ENCODE assay signal across 4 cellular contexts in the genomic region with DNA sequence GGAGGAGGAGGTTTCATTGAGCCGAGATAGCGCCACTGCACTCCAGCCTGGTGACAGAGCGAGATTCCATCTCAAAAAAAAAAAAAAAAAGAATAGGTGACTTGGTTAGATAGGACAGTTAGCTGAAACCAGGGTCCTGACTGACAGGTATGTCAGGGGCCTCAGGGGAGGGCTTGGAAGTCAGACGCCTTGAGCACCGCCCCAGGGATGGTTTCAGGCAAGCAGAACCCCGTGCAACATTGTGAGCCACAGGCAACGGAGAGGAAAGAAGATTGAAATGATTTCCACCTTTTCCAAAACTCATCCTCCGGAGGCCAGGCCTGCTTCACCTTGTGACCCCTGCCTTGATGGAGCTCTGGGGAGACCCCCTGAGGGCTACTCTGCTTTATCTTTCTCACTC. TPM values are rescaled to one million over a fixed set of nuclear protein-coding genes. Genes with fewer than 3 reads are reported as not detected.
"Had no signal": no experiment of that assay in that cellular context is flagged by ENCODE, and none has a peak within 500 bp of the region (broad histone marks: within the 10 kb centered on the region; RNA-seq: fewer than 3 reads in every experiment).

No MANE protein-coding gene starts in this region.

- DNase-seq: GDM1, GF-D8 had no signal

- H3K4me3 ChIP-seq: GM12878 had no signal

- ATAC-seq: GM12878 had no signal

RNA-seq across cellular contexts. Expression of gene UCMA, which starts 8.6 kb away (rescaled TPM):
- total RNA-seq: G401, GM12878 had no signal
